In the genomic region with DNA sequence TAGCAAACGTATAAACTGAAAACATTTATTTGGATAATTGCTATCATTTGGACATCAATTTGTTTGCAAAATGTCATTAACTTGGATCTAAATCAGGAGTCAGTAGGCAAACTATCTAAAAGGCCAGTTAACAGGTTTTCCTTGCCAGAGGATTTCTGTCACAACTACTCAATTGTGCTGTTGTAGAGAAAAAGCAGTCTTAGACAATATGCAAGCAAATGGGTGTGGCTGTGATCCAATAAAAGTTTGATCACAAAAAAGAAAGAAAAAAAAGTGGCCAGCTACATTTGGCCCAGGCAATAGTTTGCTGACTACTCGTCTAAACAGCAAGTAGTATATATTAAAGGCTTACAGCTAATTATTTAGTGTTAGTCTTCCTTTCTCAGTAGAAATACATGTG, we compare ENCODE assay signal across 27 cellular contexts.
"Had no signal": no experiment of that assay in that cellular context is flagged by ENCODE, and none has a peak within 500 bp of the region (broad histone marks: within the 10 kb centered on the region; RNA-seq: fewer than 3 reads in every experiment).

No MANE protein-coding gene starts in this region.

- H3K36me3 Mint-ChIP-seq: activated naive CD8-positive, alpha-beta T cell treated with anti-CD3 and anti-CD28 coated beads, Interleukin-2, amount 10 ng/mL, durations not matched to agents 7 days and 5 days; WTC11 had no signal

- H3K27me3 ChIP-seq: adrenal gland, ascending aorta, body of pancreas, SJSA1 had no signal

- H3K4me3 ChIP-seq: adrenal gland, ascending aorta, body of pancreas, K562, SJSA1 had no signal

- H3K27ac Mint-ChIP-seq: activated CD8-positive, alpha-beta T cell treated with anti-CD3 and anti-CD28 coated beads, Interleukin-2, amount 10 ng/mL, durations not matched to agents 7 days and 5 days; activated naive CD8-positive, alpha-beta T cell treated with anti-CD3 and anti-CD28 coated beads, Interleukin-2, amount 10 ng/mL, durations not matched to agents 7 days and 5 days; T-helper 2 cell treated with Interferon-gamma antibody and Interleukin-4, amounts not matched to agents 5 μg/mL and 100 μg/mL, for 36 hours; WTC11 had no signal

- H3K9me3 Mint-ChIP-seq: T-helper 2 cell treated with Interferon-gamma antibody and Interleukin-4, amounts not matched to agents 5 μg/mL and 100 μg/mL, for 36 hours; WTC11 had no signal

- ATAC-seq: activated CD8-positive, alpha-beta T cell treated with anti-CD3 and anti-CD28 coated beads, Interleukin-2, amount 10 ng/mL, durations not matched to agents 7 days and 5 days; body of pancreas; K562; Panc1; SK-N-SH treated with all-trans-retinoic acid at 6 μM for 48 hours; WTC11 had no signal

- DNase-seq: activated CD4-positive, alpha-beta T cell treated with anti-CD3 and anti-CD28 coated beads for 48 hours; activated CD4-positive, alpha-beta T cell treated with anti-CD3 and anti-CD28 coated beads, Interleukin-2, amount 50 U/mL, for 4 hours; activated CD4-positive, CD25-positive, alpha-beta regulatory T cell treated with anti-CD3 and anti-CD28 coated beads, Interleukin-2, amount 50 U/mL, for 72 hours; activated CD8-positive, alpha-beta memory T cell treated with anti-CD3 and anti-CD28 coated beads, Interleukin-2, amount 50 U/mL, for 48 hours; activated CD8-positive, alpha-beta T cell treated with anti-CD3 and anti-CD28 coated beads, Interleukin-2, amount 10 ng/mL, durations not matched to agents 7 days and 5 days; activated naive CD4-positive, alpha-beta T cell treated with anti-CD3 and anti-CD28 coated beads, Interleukin-2, amount 50 U/mL, for 16 hours; activated naive CD8-positive, alpha-beta T cell treated with anti-CD3 and anti-CD28 coated beads, Interleukin-2, amount 10 ng/mL, durations not matched to agents 7 days and 5 days; activated T-cell treated with anti-CD3 and anti-CD28 coated beads, Interleukin-2, amount 50 U/mL, for 1 hour; adrenal gland; Kasumi-1; NCI-H1048; NCI-H146; NCI-H187 treated with DMSO at 0.1 percent for 48 hours; NCI-H2081 treated with DMSO at 0.1 percent for 48 hours; NCI-H526 treated with DMSO at 0.1 percent for 48 hours; OCI-M1; RPMI8226; SHP77; SW 1271 had no signal

- H3K4me1 ChIP-seq: adrenal gland, ascending aorta, body of pancreas, SJSA1 had no signal

- H3K27ac ChIP-seq: adrenal gland, ascending aorta, body of pancreas, SJSA1 had no signal

- H3K4me3 Mint-ChIP-seq: activated CD8-positive, alpha-beta T cell treated with anti-CD3 and anti-CD28 coated beads, Interleukin-2, amount 10 ng/mL, durations not matched to agents 7 days and 5 days; activated naive CD8-positive, alpha-beta T cell treated with anti-CD3 and anti-CD28 coated beads, Interleukin-2, amount 10 ng/mL, durations not matched to agents 7 days and 5 days; T-helper 2 cell treated with Interferon-gamma antibody and Interleukin-4, amounts not matched to agents 5 μg/mL and 100 μg/mL, for 36 hours; WTC11 had no signal

- H3K4me1 Mint-ChIP-seq: activated naive CD8-positive, alpha-beta T cell treated with anti-CD3 and anti-CD28 coated beads, Interleukin-2, amount 10 ng/mL, durations not matched to agents 7 days and 5 days had no signal

- H3K9me3 ChIP-seq: adrenal gland, ascending aorta, body of pancreas, SJSA1 had no signal

- H3K36me3 ChIP-seq: adrenal gland, ascending aorta, SJSA1 had no signal
